ENCODE assay signal across 23 cellular contexts in genomic region chr6:68711386-68712000, GRCh38.
"Had no signal": no experiment of that assay in that cellular context is flagged by ENCODE, and none has a peak within 500 bp of the region (broad histone marks: within the 10 kb centered on the region; RNA-seq: fewer than 3 reads in every experiment).

No MANE protein-coding gene starts in this region.

- FAIRE-seq: kidney had no signal

- H3K4me3 ChIP-seq: esophagus squamous epithelium, lung, neural progenitor cell, ovary, smooth muscle cell, testis, tibial nerve, upper lobe of right lung, vagina had no signal

- H3K9me3 ChIP-seq: esophagus squamous epithelium, ovary, testis, tibial nerve, upper lobe of right lung, vagina had no signal

- H3K27me3 ChIP-seq: esophagus squamous epithelium, neural progenitor cell, ovary, testis, tibial nerve, upper lobe of right lung, vagina had no signal

- H3K4me1 ChIP-seq: esophagus squamous epithelium, testis, tibial nerve, upper lobe of right lung, vagina had no signal

- H3K36me3 ChIP-seq: esophagus squamous epithelium, neural progenitor cell, ovary, tibial nerve, upper lobe of right lung, vagina had no signal

- H3K27ac ChIP-seq: epithelial cell of prostate, esophagus squamous epithelium, neural progenitor cell, ovary, testis, tibial nerve, upper lobe of right lung, vagina had no signal

- H3K9ac ChIP-seq: neural progenitor cell had no signal

- H2AFZ ChIP-seq: neural progenitor cell had no signal

- H3K4me2 ChIP-seq: neural progenitor cell, smooth muscle cell had no signal

- DNase-seq: effector memory CD8-positive, alpha-beta T cell; esophagus squamous epithelium; foreskin fibroblast; immature natural killer cell; kidney; left colon; left ventricle myocardium superior; mesenchymal stem cell; midbrain; nucleus accumbens; ovary; right cardiac atrium; stimulated activated CD4-positive, alpha-beta T cell treated with anti-CD3 and anti-CD28 coated beads, Interleukin-2, amount 100 ng/mL, for 48 hours; stimulated activated naive CD4-positive, alpha-beta T cell treated with Interleukin-2 at 50 U/mL for 16 hours; testis; upper lobe of right lung had no signal

- ATAC-seq: effector memory CD8-positive, alpha-beta T cell; left colon; left ventricle myocardium superior; natural killer cell treated with Interleukin-12 subunit alpha and Interleukin-12 subunit beta and Interleukin-15 and Interleukin-18, amount 100 ng/mL, for 72 hours; right cardiac atrium; upper lobe of right lung had no signal
